1 cellular context compared by ENCODE assay signal in the genomic region with DNA sequence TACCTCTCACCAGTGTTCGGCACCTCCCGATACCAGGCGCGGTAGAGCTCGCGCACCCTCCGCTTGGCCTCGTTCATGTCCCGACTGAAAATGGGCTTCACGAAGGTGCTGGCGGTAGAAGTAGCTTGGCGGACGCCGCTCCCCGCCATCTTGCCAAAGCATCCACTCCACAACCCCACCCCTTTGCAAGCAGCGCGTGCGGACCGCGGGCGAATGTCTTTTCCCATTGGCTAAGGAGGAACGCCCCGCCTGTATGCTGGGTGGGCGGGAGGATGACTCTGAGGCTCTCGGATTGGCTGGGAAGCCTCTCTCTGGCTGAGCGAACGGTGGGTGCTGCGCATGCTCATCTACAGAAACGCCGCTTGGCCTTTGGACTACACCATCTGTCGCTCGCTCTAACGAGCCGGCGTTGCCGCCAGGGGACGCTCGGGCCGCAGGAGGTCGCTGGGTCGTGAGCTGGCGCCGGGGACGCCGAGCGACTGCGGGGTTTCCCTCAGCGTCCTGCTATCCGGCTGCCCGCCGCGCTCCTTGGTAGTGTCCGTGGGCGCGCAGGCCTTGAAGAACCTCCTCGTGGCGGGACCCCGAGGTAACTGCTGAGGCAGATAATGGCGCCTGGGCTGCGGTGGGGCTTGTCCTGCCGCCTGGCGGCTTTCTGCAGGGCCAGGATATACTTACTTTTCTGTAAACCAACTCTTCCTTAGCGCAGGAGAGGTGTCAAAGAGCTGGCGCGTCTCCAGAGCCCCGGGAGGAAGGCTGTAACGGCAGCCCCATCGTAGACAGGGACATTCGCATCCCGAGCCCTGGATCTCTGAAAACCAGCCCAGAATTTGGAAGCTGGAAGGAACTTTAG.
TF ChIP-seq lines count a peak whose summit lies in the region.

TSS of gene NDUFA6 (minus strand) at position 177 of the 850 bp plus-strand sequence. CDS start at position 149, 28 bp downstream.

TF ChIP-seq in K562, 482 proteins besides CTCF, POLR2A, EP300 and RAD21 (continued from another document and continues in another):
- TF ChIP-seq, protein P1, sequence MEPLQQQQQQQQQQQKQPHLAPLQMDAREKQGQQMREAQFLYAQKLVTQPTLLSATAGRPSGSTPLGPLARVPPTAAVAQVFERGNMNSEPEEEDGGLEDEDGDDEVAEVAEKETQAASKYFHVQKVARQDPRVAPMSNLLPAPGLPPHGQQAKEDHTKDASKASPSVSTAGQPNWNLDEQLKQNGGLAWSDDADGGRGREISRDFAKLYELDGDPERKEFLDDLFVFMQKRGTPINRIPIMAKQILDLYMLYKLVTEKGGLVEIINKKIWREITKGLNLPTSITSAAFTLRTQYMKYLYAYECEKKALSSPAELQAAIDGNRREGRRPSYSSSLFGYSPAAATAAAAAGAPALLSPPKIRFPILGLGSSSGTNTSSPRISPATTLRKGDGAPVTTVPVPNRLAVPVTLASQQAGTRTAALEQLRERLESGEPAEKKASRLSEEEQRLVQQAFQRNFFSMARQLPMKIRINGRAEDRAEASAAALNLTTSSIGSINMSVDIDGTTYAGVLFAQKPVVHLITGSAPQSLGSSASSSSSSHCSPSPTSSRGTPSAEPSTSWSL (CRISPR knock-in tag; IDR thresholded peaks at IDR 0.05; ENCODE audit: borderline replicate concordance): no peak
- TF ChIP-seq ZNF76 (CRISPR knock-in tag; IDR thresholded peaks at IDR 0.05; ENCODE audit: borderline replicate concordance) (no peak), ZNF143 (CRISPR knock-in tag; IDR thresholded peaks at IDR 0.05) (no peak), TAF9B (IDR thresholded peaks at IDR 0.05; ENCODE audit: partially characterized antibody) (peak; percentile 86), ZNF174 (CRISPR knock-in tag; IDR thresholded peaks at IDR 0.05) (no peak), FOSL1 (tag; conservative IDR thresholded peaks at IDR 0.05) (no peak), ZNF785 (CRISPR knock-in tag; IDR thresholded peaks at IDR 0.05) (no peak), KLF1 (tag; IDR thresholded peaks at IDR 0.05) (no peak), RBM17 (IDR thresholded peaks at IDR 0.05; ENCODE audit: borderline replicate concordance, low read depth, low read length) (no peak), YBX1 (IDR thresholded peaks at IDR 0.05) (no peak), TAF15 (IDR thresholded peaks at IDR 0.05; ENCODE audit: low read depth, low read length) (no peak), HDAC6 (IDR thresholded peaks at IDR 0.05; ENCODE audit: low read depth, low read length) (no peak), MTA1 (IDR thresholded peaks at IDR 0.05; ENCODE audit: borderline replicate concordance) (no peak), TEAD4 (IDR thresholded peaks at IDR 0.05; ENCODE audit: low read length) (0 out of 2 replicates have a peak, but pooled peaks have one; percentile 8), TEAD4 (CRISPR knock-in tag; IDR thresholded peaks at IDR 0.05; ENCODE audit: borderline replicate concordance) (no peak), ZNF431 (CRISPR knock-in tag; IDR thresholded peaks at IDR 0.05) (no peak), POLR2G (IDR thresholded peaks at IDR 0.05; ENCODE audit: low read depth, low read length) (peak; percentile 98), MAFG (tag; conservative IDR thresholded peaks at IDR 0.05) (no peak), IRF9 (tag; IDR thresholded peaks at IDR 0.05) (no peak), ZNF311 (CRISPR knock-in tag; IDR thresholded peaks at IDR 0.05) (no peak), ZSCAN29 (IDR thresholded peaks at IDR 0.05) (no peak), CREBBP (IDR thresholded peaks at IDR 0.05; ENCODE audit: low read depth, low read length) (no peak), KDM1A (IDR thresholded peaks at IDR 0.05) (no peak), PATZ1 (CRISPR knock-in tag; IDR thresholded peaks at IDR 0.05; ENCODE audit: borderline replicate concordance) (no peak), BRD9 (IDR thresholded peaks at IDR 0.05; ENCODE audit: low read depth, partially characterized antibody) (no peak), KHSRP (IDR thresholded peaks at IDR 0.05) (no peak), COPS2 (conservative IDR thresholded peaks at IDR 0.05) (no peak), ZNF212 (CRISPR knock-in tag; IDR thresholded peaks at IDR 0.05) (no peak), SNAPC5 (CRISPR knock-in tag; IDR thresholded peaks at IDR 0.05) (no peak), PCBP1 (IDR thresholded peaks at IDR 0.05; ENCODE audit: low read depth, low read length, poor library complexity, severe bottlenecking) (no peak), RBM14 (IDR thresholded peaks at IDR 0.05; ENCODE audit: borderline replicate concordance, insufficient read depth, low read depth, low read length) (no peak), HDAC8 (tag; IDR thresholded peaks at IDR 0.05) (no peak), RBM25 (IDR thresholded peaks at IDR 0.05; ENCODE audit: low read depth, low read length, severe bottlenecking) (peak; percentile 5), ZNF184 (CRISPR knock-in tag; IDR thresholded peaks at IDR 0.05) (no peak), TOE1 (IDR thresholded peaks at IDR 0.05; ENCODE audit: borderline replicate concordance) (no peak), TOE1 (CRISPR knock-in tag; IDR thresholded peaks at IDR 0.05; ENCODE audit: borderline replicate concordance, low read depth) (no peak), MCM5 (IDR thresholded peaks at IDR 0.05; ENCODE audit: low read depth) (no peak), ZNF274 (IDR thresholded peaks at IDR 0.05; ENCODE audit: borderline replicate concordance, low read depth, low read length) (no peak), CEBPZ (IDR thresholded peaks at IDR 0.05; ENCODE audit: borderline replicate concordance, low read depth, low read length) (no peak), JUND (IDR thresholded peaks at IDR 0.05; ENCODE audit: borderline replicate concordance, low read depth, low read length) (peak; percentile 75; the same call in 1 of the 2 replicates), JUND (tag; IDR thresholded peaks at IDR 0.05; ENCODE audit: borderline replicate concordance, low read depth, low read length) (0 out of 3 replicates have a peak, but pooled peaks have one; percentile 10), RBM22 (IDR thresholded peaks at IDR 0.05; ENCODE audit: low read depth, low read length, poor library complexity, severe bottlenecking) (peak; percentile 28), DDX20 (tag; IDR thresholded peaks at IDR 0.05; ENCODE audit: low read depth) (no peak), CHD1 (IDR thresholded peaks at IDR 0.05; ENCODE audit: low read length) (no peak), ELF4 (CRISPR knock-in tag; IDR thresholded peaks at IDR 0.05) (no peak), MIER1 (IDR thresholded peaks at IDR 0.05; ENCODE audit: low read depth) (no peak), SP1 (CRISPR knock-in tag; IDR thresholded peaks at IDR 0.05) (peak; percentile 86), TBL1XR1 (IDR thresholded peaks at IDR 0.05; ENCODE audit: low read length in 2 of 2) (no peak)
- TF ChIP-seq, protein P2, sequence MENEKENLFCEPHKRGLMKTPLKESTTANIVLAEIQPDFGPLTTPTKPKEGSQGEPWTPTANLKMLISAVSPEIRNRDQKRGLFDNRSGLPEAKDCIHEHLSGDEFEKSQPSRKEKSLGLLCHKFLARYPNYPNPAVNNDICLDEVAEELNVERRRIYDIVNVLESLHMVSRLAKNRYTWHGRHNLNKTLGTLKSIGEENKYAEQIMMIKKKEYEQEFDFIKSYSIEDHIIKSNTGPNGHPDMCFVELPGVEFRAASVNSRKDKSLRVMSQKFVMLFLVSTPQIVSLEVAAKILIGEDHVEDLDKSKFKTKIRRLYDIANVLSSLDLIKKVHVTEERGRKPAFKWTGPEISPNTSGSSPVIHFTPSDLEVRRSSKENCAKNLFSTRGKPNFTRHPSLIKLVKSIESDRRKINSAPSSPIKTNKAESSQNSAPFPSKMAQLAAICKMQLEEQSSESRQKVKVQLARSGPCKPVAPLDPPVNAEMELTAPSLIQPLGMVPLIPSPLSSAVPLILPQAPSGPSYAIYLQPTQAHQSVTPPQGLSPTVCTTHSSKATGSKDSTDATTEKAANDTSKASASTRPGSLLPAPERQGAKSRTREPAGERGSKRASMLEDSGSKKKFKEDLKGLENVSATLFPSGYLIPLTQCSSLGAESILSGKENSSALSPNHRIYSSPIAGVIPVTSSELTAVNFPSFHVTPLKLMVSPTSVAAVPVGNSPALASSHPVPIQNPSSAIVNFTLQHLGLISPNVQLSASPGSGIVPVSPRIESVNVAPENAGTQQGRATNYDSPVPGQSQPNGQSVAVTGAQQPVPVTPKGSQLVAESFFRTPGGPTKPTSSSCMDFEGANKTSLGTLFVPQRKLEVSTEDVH (IDR thresholded peaks at IDR 0.05; ENCODE audit: low read depth, partially characterized antibody): peak; percentile 15
- TF ChIP-seq, protein P3, sequence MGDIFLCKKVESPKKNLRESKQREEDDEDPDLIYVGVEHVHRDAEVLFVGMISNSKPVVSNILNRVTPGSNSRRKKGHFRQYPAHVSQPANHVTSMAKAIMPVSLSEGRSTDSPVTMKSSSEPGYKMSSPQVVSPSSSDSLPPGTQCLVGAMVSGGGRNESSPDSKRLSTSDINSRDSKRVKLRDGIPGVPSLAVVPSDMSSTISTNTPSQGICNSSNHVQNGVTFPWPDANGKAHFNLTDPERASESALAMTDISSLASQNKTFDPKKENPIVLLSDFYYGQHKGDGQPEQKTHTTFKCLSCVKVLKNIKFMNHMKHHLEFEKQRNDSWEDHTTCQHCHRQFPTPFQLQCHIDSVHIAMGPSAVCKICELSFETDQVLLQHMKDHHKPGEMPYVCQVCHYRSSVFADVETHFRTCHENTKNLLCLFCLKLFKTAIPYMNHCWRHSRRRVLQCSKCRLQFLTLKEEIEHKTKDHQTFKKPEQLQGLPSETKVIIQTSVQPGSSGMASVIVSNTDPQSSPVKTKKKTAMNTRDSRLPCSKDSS (IDR thresholded peaks at IDR 0.05; ENCODE audit: low read depth, partially characterized antibody): no peak
- TF ChIP-seq, protein P4, sequence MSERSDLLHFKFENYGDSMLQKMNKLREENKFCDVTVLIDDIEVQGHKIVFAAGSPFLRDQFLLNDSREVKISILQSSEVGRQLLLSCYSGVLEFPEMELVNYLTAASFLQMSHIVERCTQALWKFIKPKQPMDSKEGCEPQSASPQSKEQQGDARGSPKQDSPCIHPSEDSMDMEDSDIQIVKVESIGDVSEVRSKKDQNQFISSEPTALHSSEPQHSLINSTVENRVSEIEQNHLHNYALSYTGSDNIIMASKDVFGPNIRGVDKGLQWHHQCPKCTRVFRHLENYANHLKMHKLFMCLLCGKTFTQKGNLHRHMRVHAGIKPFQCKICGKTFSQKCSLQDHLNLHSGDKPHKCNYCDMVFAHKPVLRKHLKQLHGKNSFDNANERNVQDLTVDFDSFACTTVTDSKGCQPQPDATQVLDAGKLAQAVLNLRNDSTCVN (CRISPR knock-in tag; IDR thresholded peaks at IDR 0.05): no peak
